2 cellular contexts compared by ENCODE assay signal in the genomic region with DNA sequence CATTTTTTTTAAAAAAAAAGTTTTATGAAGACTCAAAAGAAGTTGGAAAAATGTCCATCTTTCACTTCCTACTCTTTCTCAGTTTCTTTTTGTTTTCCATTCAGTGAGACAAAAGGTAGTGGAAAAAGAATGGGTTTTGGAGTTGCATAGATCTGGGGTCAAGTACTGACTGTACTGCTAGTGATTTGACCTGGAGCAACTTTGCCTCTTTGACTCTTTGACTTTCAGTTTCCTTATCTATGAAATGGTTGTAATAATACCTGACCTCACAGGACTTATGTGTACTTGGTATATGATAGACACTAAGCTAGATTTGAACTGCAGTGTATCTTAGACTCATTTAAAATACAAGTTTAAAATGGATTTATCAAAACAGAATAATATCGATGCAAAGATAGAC.
TF ChIP-seq lines count a peak whose summit lies in the region.

No MANE protein-coding gene starts in this region.

TF ChIP-seq in K562, 482 proteins besides CTCF, POLR2A, EP300 and RAD21 (continues in another document):
- TF ChIP-seq SETDB1 (IDR thresholded peaks at IDR 0.05; ENCODE audit: low read length), result no peak
- TF ChIP-seq ZNF551 (CRISPR knock-in tag; IDR thresholded peaks at IDR 0.05), result no peak
- TF ChIP-seq MAFK (IDR thresholded peaks at IDR 0.05; ENCODE audit: low read length), result no peak
- TF ChIP-seq HNRNPLL (IDR thresholded peaks at IDR 0.05; ENCODE audit: low read depth, low read length, poor library complexity, severe bottlenecking), result no peak
- no peak for TF ChIP-seq ZNF707 (CRISPR knock-in tag; conservative IDR thresholded peaks at IDR 0.05)
- no peak for TF ChIP-seq ZNF696 (CRISPR knock-in tag; conservative IDR thresholded peaks at IDR 0.05)
- no peak for TF ChIP-seq BDP1 (IDR thresholded peaks at IDR 0.05; ENCODE audit: insufficient read depth, insufficient read length)
- TF ChIP-seq NR2C1 (IDR thresholded peaks at IDR 0.05), result no peak
- TF ChIP-seq NR2C1 (tag; IDR thresholded peaks at IDR 0.05), result peak; percentile 54; the same call in 1 of the 2 replicates
- TF ChIP-seq KDM1A (IDR thresholded peaks at IDR 0.05), result 0 out of 4 replicates have a peak, but pooled peaks of 1 of the 2 experiments have one; percentile 16
- TF ChIP-seq ILK (tag; IDR thresholded peaks at IDR 0.05; ENCODE audit: borderline replicate concordance, low read depth), result no peak
- TF ChIP-seq, protein P1, sequence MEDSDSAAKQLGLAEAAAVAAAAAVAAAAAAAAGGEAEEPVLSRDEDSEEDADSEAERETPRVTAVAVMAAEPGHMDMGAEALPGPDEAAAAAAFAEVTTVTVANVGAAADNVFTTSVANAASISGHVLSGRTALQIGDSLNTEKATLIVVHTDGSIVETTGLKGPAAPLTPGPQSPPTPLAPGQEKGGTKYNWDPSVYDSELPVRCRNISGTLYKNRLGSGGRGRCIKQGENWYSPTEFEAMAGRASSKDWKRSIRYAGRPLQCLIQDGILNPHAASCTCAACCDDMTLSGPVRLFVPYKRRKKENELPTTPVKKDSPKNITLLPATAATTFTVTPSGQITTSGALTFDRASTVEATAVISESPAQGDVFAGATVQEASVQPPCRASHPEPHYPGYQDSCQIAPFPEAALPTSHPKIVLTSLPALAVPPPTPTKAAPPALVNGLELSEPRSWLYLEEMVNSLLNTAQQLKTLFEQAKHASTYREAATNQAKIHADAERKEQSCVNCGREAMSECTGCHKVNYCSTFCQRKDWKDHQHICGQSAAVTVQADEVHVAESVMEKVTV (CRISPR knock-in tag; IDR thresholded peaks at IDR 0.05), result no peak
- TF ChIP-seq, protein P2, sequence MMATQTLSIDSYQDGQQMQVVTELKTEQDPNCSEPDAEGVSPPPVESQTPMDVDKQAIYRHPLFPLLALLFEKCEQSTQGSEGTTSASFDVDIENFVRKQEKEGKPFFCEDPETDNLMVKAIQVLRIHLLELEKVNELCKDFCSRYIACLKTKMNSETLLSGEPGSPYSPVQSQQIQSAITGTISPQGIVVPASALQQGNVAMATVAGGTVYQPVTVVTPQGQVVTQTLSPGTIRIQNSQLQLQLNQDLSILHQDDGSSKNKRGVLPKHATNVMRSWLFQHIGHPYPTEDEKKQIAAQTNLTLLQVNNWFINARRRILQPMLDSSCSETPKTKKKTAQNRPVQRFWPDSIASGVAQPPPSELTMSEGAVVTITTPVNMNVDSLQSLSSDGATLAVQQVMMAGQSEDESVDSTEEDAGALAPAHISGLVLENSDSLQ (IDR thresholded peaks at IDR 0.05), result no peak
- no peak for TF ChIP-seq KHSRP (IDR thresholded peaks at IDR 0.05)
- no peak for TF ChIP-seq NBN (IDR thresholded peaks at IDR 0.05; ENCODE audit: low read depth)
- no peak for TF ChIP-seq HNRNPH1 (optimal IDR thresholded peaks at IDR 0.05; ENCODE audit: low read depth, low read length)
- no peak for TF ChIP-seq RBM39 (optimal IDR thresholded peaks at IDR 0.05; ENCODE audit: low read depth, low read length)
- TF ChIP-seq NR2C2 (CRISPR knock-in tag; IDR thresholded peaks at IDR 0.05), result no peak
- TF ChIP-seq NR2C2 (tag; IDR thresholded peaks at IDR 0.05), result peak; percentile 49; the same call in 1 of the 2 replicates
- TF ChIP-seq, protein P3, sequence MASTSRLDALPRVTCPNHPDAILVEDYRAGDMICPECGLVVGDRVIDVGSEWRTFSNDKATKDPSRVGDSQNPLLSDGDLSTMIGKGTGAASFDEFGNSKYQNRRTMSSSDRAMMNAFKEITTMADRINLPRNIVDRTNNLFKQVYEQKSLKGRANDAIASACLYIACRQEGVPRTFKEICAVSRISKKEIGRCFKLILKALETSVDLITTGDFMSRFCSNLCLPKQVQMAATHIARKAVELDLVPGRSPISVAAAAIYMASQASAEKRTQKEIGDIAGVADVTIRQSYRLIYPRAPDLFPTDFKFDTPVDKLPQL (IDR thresholded peaks at IDR 0.05; ENCODE audit: extremely low read depth, insufficient read length), result no peak
- TF ChIP-seq ZNF311 (CRISPR knock-in tag; IDR thresholded peaks at IDR 0.05), result no peak

TF ChIP-seq in HepG2, 621 proteins besides CTCF, POLR2A, EP300 and RAD21:
- TF ChIP-seq HMG20B (CRISPR knock-in tag; conservative IDR thresholded peaks at IDR 0.05) (no peak), FLYWCH1 (CRISPR knock-in tag; IDR thresholded peaks at IDR 0.05) (no peak), TAF1 (CRISPR knock-in tag; IDR thresholded peaks at IDR 0.05) (no peak), FOXO1 (CRISPR knock-in tag; IDR thresholded peaks at IDR 0.05) (no peak), ZSCAN9 (CRISPR knock-in tag; IDR thresholded peaks at IDR 0.05; ENCODE audit: borderline replicate concordance) (no peak)
- TF ChIP-seq, protein P4, sequence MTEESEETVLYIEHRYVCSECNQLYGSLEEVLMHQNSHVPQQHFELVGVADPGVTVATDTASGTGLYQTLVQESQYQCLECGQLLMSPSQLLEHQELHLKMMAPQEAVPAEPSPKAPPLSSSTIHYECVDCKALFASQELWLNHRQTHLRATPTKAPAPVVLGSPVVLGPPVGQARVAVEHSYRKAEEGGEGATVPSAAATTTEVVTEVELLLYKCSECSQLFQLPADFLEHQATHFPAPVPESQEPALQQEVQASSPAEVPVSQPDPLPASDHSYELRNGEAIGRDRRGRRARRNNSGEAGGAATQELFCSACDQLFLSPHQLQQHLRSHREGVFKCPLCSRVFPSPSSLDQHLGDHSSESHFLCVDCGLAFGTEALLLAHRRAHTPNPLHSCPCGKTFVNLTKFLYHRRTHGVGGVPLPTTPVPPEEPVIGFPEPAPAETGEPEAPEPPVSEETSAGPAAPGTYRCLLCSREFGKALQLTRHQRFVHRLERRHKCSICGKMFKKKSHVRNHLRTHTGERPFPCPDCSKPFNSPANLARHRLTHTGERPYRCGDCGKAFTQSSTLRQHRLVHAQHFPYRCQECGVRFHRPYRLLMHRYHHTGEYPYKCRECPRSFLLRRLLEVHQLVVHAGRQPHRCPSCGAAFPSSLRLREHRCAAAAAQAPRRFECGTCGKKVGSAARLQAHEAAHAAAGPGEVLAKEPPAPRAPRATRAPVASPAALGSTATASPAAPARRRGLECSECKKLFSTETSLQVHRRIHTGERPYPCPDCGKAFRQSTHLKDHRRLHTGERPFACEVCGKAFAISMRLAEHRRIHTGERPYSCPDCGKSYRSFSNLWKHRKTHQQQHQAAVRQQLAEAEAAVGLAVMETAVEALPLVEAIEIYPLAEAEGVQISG (CRISPR knock-in tag; IDR thresholded peaks at IDR 0.05), result no peak
- TF ChIP-seq, protein P5, sequence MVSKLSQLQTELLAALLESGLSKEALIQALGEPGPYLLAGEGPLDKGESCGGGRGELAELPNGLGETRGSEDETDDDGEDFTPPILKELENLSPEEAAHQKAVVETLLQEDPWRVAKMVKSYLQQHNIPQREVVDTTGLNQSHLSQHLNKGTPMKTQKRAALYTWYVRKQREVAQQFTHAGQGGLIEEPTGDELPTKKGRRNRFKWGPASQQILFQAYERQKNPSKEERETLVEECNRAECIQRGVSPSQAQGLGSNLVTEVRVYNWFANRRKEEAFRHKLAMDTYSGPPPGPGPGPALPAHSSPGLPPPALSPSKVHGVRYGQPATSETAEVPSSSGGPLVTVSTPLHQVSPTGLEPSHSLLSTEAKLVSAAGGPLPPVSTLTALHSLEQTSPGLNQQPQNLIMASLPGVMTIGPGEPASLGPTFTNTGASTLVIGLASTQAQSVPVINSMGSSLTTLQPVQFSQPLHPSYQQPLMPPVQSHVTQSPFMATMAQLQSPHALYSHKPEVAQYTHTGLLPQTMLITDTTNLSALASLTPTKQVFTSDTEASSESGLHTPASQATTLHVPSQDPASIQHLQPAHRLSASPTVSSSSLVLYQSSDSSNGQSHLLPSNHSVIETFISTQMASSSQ (IDR thresholded peaks at IDR 0.05; ENCODE audit: low read depth), result no peak
- TF ChIP-seq, protein P5 (CRISPR knock-in tag; IDR thresholded peaks at IDR 0.05; ENCODE audit: borderline replicate concordance), result no peak
- TF ChIP-seq, protein P6, sequence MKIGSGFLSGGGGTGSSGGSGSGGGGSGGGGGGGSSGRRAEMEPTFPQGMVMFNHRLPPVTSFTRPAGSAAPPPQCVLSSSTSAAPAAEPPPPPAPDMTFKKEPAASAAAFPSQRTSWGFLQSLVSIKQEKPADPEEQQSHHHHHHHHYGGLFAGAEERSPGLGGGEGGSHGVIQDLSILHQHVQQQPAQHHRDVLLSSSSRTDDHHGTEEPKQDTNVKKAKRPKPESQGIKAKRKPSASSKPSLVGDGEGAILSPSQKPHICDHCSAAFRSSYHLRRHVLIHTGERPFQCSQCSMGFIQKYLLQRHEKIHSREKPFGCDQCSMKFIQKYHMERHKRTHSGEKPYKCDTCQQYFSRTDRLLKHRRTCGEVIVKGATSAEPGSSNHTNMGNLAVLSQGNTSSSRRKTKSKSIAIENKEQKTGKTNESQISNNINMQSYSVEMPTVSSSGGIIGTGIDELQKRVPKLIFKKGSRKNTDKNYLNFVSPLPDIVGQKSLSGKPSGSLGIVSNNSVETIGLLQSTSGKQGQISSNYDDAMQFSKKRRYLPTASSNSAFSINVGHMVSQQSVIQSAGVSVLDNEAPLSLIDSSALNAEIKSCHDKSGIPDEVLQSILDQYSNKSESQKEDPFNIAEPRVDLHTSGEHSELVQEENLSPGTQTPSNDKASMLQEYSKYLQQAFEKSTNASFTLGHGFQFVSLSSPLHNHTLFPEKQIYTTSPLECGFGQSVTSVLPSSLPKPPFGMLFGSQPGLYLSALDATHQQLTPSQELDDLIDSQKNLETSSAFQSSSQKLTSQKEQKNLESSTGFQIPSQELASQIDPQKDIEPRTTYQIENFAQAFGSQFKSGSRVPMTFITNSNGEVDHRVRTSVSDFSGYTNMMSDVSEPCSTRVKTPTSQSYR (CRISPR knock-in tag; IDR thresholded peaks at IDR 0.05; ENCODE audit: borderline replicate concordance), result no peak
